Comparison of ENCODE assay signal across 10 cellular contexts in genomic region chr5:368162-369084, GRCh38. TPM values are rescaled to one million over a fixed set of nuclear protein-coding genes. Genes with fewer than 3 reads are reported as not detected.
DNase-seq lines count a peak whose midpoint lies in the region; ATAC-seq and TF ChIP-seq lines count a peak whose summit lies in the region.
"Had no signal": no experiment of that assay in that cellular context is flagged by ENCODE, and none has a peak within 500 bp of the region (broad histone marks: within the 10 kb centered on the region; RNA-seq: fewer than 3 reads in every experiment).

No MANE protein-coding gene starts in this region.

- H3K36me3 ChIP-seq in Peyer's patch, result no peaks in the 10 kb centered on the region
- no peaks in the 10 kb centered on the region for H3K36me3 ChIP-seq in aorta (ENCODE audit: control insufficient read depth in 1 of 2, insufficient read depth in 2 of 2, low read length in 1 of 2)
- H3K36me3 ChIP-seq: tibial nerve had no signal

- WGBS in aorta, 2 donors, result 61 to 64% methylated on average over 27 of the region's 27 CpGs

- intact Hi-C loops in aorta (cut with DNase I), result no loop called here

- DNase-seq in activated CD4-positive, CD25-positive, alpha-beta regulatory T cell treated with anti-CD3 and anti-CD28 coated beads, Interleukin-2, amount 50 U/mL, for 72 hours, result no peak
- DNase-seq in Peyer's patch (peak in 2 of 3 donors; percentile 16 to 44), fibroblast of villous mesenchyme (ENCODE audit: low read depth) (peak; percentile 55), aorta (peak; percentile 68 to 73), NCI-H510A treated with DMSO at 0.1 percent for 48 hours (lab: John Stamatoyannopoulos, UW) (no peak), superior temporal gyrus (ENCODE audit: extremely low spot score) (no peak)

- H3K4me1 ChIP-seq in Peyer's patch, result peaks cover 0 to 34% (median 13%) of the 10 kb centered on the region in 4 donors
- no peaks in the 10 kb centered on the region for H3K4me1 ChIP-seq in aorta (ENCODE audit: control insufficient read depth in 1 of 2, insufficient read depth in 2 of 2, low read length in 2 of 2)

- H3K4me3 ChIP-seq in Peyer's patch, result no peak overlapping the region
- H3K4me3 ChIP-seq in fibroblast of villous mesenchyme (ENCODE audit: low read depth, low read length), result no peak overlapping the region
- no peak overlapping the region for H3K4me3 ChIP-seq in aorta (ENCODE audit: low read length in 2 of 2)
- H3K4me3 ChIP-seq: A549, tibial nerve had no signal

- H3K27ac ChIP-seq in Peyer's patch, result no peak overlapping the region
- H3K27ac ChIP-seq in aorta (ENCODE audit: low read depth in 1 of 2, low read length in 2 of 2), result no peak overlapping the region
- H3K27ac ChIP-seq: A549, tibial nerve had no signal

- ATAC-seq in activated CD4-positive, CD25-positive, alpha-beta regulatory T cell treated with anti-CD3 and anti-CD28 coated beads, Interleukin-2, amount 50 U/mL, for 24 hours, result peak; percentile 11 to 12
- ATAC-seq in HG02759 (IDR thresholded peaks at IDR 0.05; ENCODE audit: unreplicated experiment) (peak; percentile 61), aorta (ENCODE audit: low FRiP score) (no peak)
- ATAC-seq: A549 had no signal

- H3K9me3 ChIP-seq in Peyer's patch (no peaks in the 10 kb centered on the region), aorta (ENCODE audit: control insufficient read depth, low read length) (peaks cover 5% of the 10 kb centered on the region)

- TF ChIP-seq POLR2A in Peyer's patch (IDR thresholded peaks at IDR 0.05), result no peak

- H3K27me3 ChIP-seq in Peyer's patch, result no peaks in the 10 kb centered on the region
- no peaks in the 10 kb centered on the region for H3K27me3 ChIP-seq in aorta (ENCODE audit: control insufficient read depth in 1 of 2, insufficient read depth in 2 of 2, low read length in 1 of 2)

- TF ChIP-seq CTCF in Peyer's patch (IDR thresholded peaks at IDR 0.05) (no peak), fibroblast of villous mesenchyme (IDR thresholded peaks at IDR 0.05; ENCODE audit: insufficient read depth, low read depth, low read length) (no peak)

RNA-seq across cellular contexts. Expression of gene AHRR, which starts 46.9 kb away (rescaled TPM):
- total RNA-seq in Peyer's patch (10 to 100 TPM in 1 of 4 donors, 1 to 10 TPM in 3; 1.6 to 28.1 (median 2.4) TPM), fibroblast of villous mesenchyme (22.5 and 35.1 TPM in 2 replicates), aorta (1 to 10 TPM; 1.9 to 3.8 TPM)
- 1 to 10 TPM in 1 of 2 donors, under 1 TPM in 1; 0.13 to 1.6 TPM for polyA plus RNA-seq in aorta

Comparison
In these comparisons a context has a peak if more than half of its experiments do, and no peak if none do; other contexts are left out.
1. DNase-seq: peak in Peyer's patch (2 of 3), fibroblast of villous mesenchyme (single experiment) and aorta (2 of 2); none in activated CD4-positive, CD25-positive, alpha-beta regulatory T cell treated with anti-CD3 and anti-CD28 coated beads, Interleukin-2, amount 50 U/mL, for 72 hours (single experiment), NCI-H510A treated with DMSO at 0.1 percent for 48 hours (single experiment) and superior temporal gyrus (single experiment).